In genomic region chr17:79761894-79762570, GRCh38 we compare ENCODE assay signal across 21 cellular contexts. TPM values are rescaled to one million over a fixed set of nuclear protein-coding genes. Genes with fewer than 3 reads are reported as not detected.
DNase-seq lines count a peak whose midpoint lies in the region; ATAC-seq, FAIRE-seq and TF ChIP-seq lines count a peak whose summit lies in the region.
"Had no signal": no experiment of that assay in that cellular context is flagged by ENCODE, and none has a peak within 500 bp of the region (broad histone marks: within the 10 kb centered on the region; RNA-seq: fewer than 3 reads in every experiment).

No MANE protein-coding gene starts in this region.

- no peak for TF ChIP-seq POLR2A in HepG2 (IDR thresholded peaks at IDR 0.05; ENCODE audit: insufficient read depth in 1 of 2, low read depth in 2 of 2, low read length in 2 of 2)

- no peak overlapping the region for H3K9ac ChIP-seq in HepG2 (ENCODE audit: insufficient read depth, low read depth, low read length)

- H3K4me1 ChIP-seq in right atrium auricular region: no peaks in the 10 kb centered on the region
- peaks cover 56% of the 10 kb centered on the region for H3K4me1 ChIP-seq in HepG2 (ENCODE audit: insufficient read depth, low read length)
- H3K4me1 ChIP-seq in ascending aorta: no peaks in the 10 kb centered on the region
- H3K4me1 ChIP-seq: HAP-1 had no signal

- H3K9me3 ChIP-seq in right atrium auricular region: no peaks in the 10 kb centered on the region
- H3K9me3 ChIP-seq in HepG2 (ENCODE audit: low read length): no peaks in the 10 kb centered on the region
- no peaks in the 10 kb centered on the region for H3K9me3 ChIP-seq in ascending aorta
- H3K9me3 ChIP-seq: HAP-1 had no signal

- H3K79me2 ChIP-seq in HepG2 (ENCODE audit: insufficient read depth, low read length): no peaks in the 10 kb centered on the region

- H3K27ac ChIP-seq in right atrium auricular region: no peak overlapping the region
- H3K27ac ChIP-seq in HepG2 (ENCODE audit: extremely low read length, insufficient read depth, low read length): no peak overlapping the region
- no peak overlapping the region for H3K27ac ChIP-seq in ascending aorta

- no peak overlapping the region for H3K4me3 Mint-ChIP-seq in immature natural killer cell
- H3K4me3 Mint-ChIP-seq: B cell had no signal

- POLR2A ChIA-PET in HepG2 (lab: Yijun Ruan, JAX): no interaction called here

- intact Hi-C loops in Right ventricle myocardium inferior (cut with DNase I): no loop called here
- intact Hi-C loops in HepG2 (cut with micrococcal nuclease; ENCODE audit: unreplicated experiment): no loop called here
- intact Hi-C loops in posterior vena cava (cut with DNase I): no loop called here
- intact Hi-C loops in ascending aorta (cut with DNase I): no loop called here

- no TSS peak for BruUV-seq in HepG2 (replicated peaks; lab: Mats Ljungman, UMichigan)

- no peaks in the 10 kb centered on the region for H4K20me1 ChIP-seq in HepG2 (ENCODE audit: insufficient read depth, low read length)

- WGBS in HepG2 (ENCODE audit: low lambda C conversion rate): 88% methylated on average over 18 of the region's 18 CpGs

- H3K36me3 ChIP-seq in right atrium auricular region: no peaks in the 10 kb centered on the region
- H3K36me3 ChIP-seq in HepG2 (replicated peaks in 1 of 2; ENCODE audit: control insufficient read depth in 1 of 2, insufficient read depth in 2 of 2, low read length in 2 of 2): no peaks in the 10 kb centered on the region
- H3K36me3 ChIP-seq in ascending aorta: no peaks in the 10 kb centered on the region
- H3K36me3 ChIP-seq: HAP-1 had no signal

- no peak overlapping the region for H3K4me2 ChIP-seq in HepG2 (ENCODE audit: low read depth, low read length)

- H3K36me3 Mint-ChIP-seq in immature natural killer cell: no peaks in the 10 kb centered on the region
- H3K36me3 Mint-ChIP-seq: CD4-positive, CD25-positive, alpha-beta regulatory T cell had no signal

- DNase-seq in Right ventricle myocardium inferior (ENCODE audit: missing footprints) (peak; percentile 0), right atrium auricular region (ENCODE audit: low spot score) (no peak), NCI-H1694 treated with DMSO at 0.1 percent for 48 hours (lab: John Stamatoyannopoulos, UW) (peak; percentile 38), HepG2 (ENCODE audit: low spot score) (no peak), posterior vena cava (ENCODE audit: low spot score) (peak; percentile 70), ascending aorta (ENCODE audit: low spot score in 2 of 2) (no peak), immature natural killer cell (no peak)
- DNase-seq in activated CD8-positive, alpha-beta memory T cell treated with anti-CD3 and anti-CD28 coated beads for 24 hours: no peak
- DNase-seq: CD4-positive, CD25-positive, alpha-beta regulatory T cell; DMS79 treated with DMSO at 0.1 percent for 48 hours; MM.1S; NCI-H1048; NCI-H1417 treated with DMSO at 0.1 percent for 48 hours; NCI-H2029 treated with DMSO at 0.1 percent for 48 hours; NCI-H446 treated with DMSO at 0.1 percent for 48 hours; NCI-H526 treated with DMSO at 0.1 percent for 48 hours; SHP77 had no signal

- H2AFZ ChIP-seq in HepG2 (ENCODE audit: low read length): no peak overlapping the region

- H3K27ac Mint-ChIP-seq in immature natural killer cell: no peak overlapping the region
- H3K27ac Mint-ChIP-seq: B cell; CD4-positive, CD25-positive, alpha-beta regulatory T cell had no signal

- H3K4me3 ChIP-seq in right atrium auricular region (no peak overlapping the region), HepG2 (replicated peaks in 1 of 3; ENCODE audit: insufficient read depth in 1 of 3, low read depth in 2 of 3, low read length in 3 of 3) (no peak overlapping the region), ascending aorta (no peak overlapping the region)
- H3K4me3 ChIP-seq: HAP-1, K562 had no signal

- TF ChIP-seq RAD21 in HepG2 (CRISPR knock-in tag; IDR thresholded peaks at IDR 0.05): no peak

- no peak for TF ChIP-seq CTCF in right atrium auricular region (IDR thresholded peaks at IDR 0.05)
- TF ChIP-seq CTCF in HepG2 (CRISPR knock-in tag; IDR thresholded peaks at IDR 0.05): no peak
- TF ChIP-seq CTCF in ascending aorta (IDR thresholded peaks at IDR 0.05): no peak

- no peaks in the 10 kb centered on the region for H3K9me3 Mint-ChIP-seq in immature natural killer cell
- H3K9me3 Mint-ChIP-seq: CD4-positive, CD25-positive, alpha-beta regulatory T cell had no signal

- FAIRE-seq in HepG2 (lab: Jason Lieb, UNC): no peak
- FAIRE-seq: A204.1, K562 had no signal

- no peaks in the 10 kb centered on the region for H3K4me1 Mint-ChIP-seq in immature natural killer cell
- H3K4me1 Mint-ChIP-seq: B cell had no signal

- no peaks in the 10 kb centered on the region for H3K27me3 ChIP-seq in right atrium auricular region
- H3K27me3 ChIP-seq in HepG2 (ENCODE audit: control insufficient read depth in 1 of 2, insufficient read depth in 2 of 2, low read length in 2 of 2): no peaks in the 10 kb centered on the region; a peak in 1 of 5 replicates
- no peaks in the 10 kb centered on the region for H3K27me3 ChIP-seq in ascending aorta

- peaks cover 0 to 6% (median 4%) of the 10 kb centered on the region in 3 donors for H3K27me3 Mint-ChIP-seq in immature natural killer cell (ENCODE audit: low read depth in 3 of 3)

- CTCF ChIA-PET in HepG2 (lab: Yijun Ruan, JAX; ENCODE audit: low intra/inter-chr PET ratio, low total read pairs): no interaction called here

- in situ Hi-C loops in HepG2 (cut with HindIII; ENCODE audit: extremely low pct_ligation_motif_present, low pct_unique_long_range_greater_than_20kb): no loop called here

- ATAC-seq in Right ventricle myocardium inferior (no peak), HepG2 (no peak)

- no peak for TF ChIP-seq EP300 in HepG2 (IDR thresholded peaks at IDR 0.05; ENCODE audit: low read depth in 2 of 2, low read length in 2 of 2)
- TF ChIP-seq EP300 in HepG2 (CRISPR knock-in tag; IDR thresholded peaks at IDR 0.05; ENCODE audit: borderline replicate concordance): no peak

RNA-seq across cellular contexts. Expression of gene CBX2, which starts 15.9 kb away (rescaled TPM):
- total RNA-seq in Right ventricle myocardium inferior: 4.2 TPM
- total RNA-seq in right atrium auricular region: 1 to 10 TPM; 1.0 to 1.7 TPM
- 13.0 and 14.5 TPM in 2 replicates for total RNA-seq in HepG2 (2016; rRNA removed; fragmentation: Illumina TruSeq; extraction: Trizol)
- 6.8 and 7.5 TPM in 2 replicates for total RNA-seq in HepG2 (2016; cell fraction: cytosol; rRNA removed; fragmentation: Illumina TruSeq; extraction: Trizol; ENCODE audit: low read depth)
- 11.8 and 15.7 TPM in 2 replicates for total RNA-seq in HepG2 (2016; cell fraction: insoluble cytoplasmic fraction; rRNA removed; fragmentation: Illumina TruSeq; extraction: Trizol)
- 9.1 and 10.9 TPM in 2 replicates for total RNA-seq in HepG2 (2016; cell fraction: membrane; rRNA removed; fragmentation: Illumina TruSeq; extraction: Trizol)
- total RNA-seq in HepG2 (2016; cell fraction: nucleus; rRNA removed; fragmentation: Illumina TruSeq; extraction: Trizol): 11.8 and 14.3 TPM in 2 replicates
- 31.1 and 40.2 TPM in 2 replicates for polyA plus RNA-seq in HepG2 (2011; rRNA removed)
- 25.9 and 34.2 TPM in 2 replicates for polyA plus RNA-seq in HepG2 (2011; cell fraction: cytosol; rRNA removed)
- polyA plus RNA-seq in HepG2 (2011; cell fraction: nucleus; rRNA removed): 90.7 and 95.7 TPM in 2 replicates
- 41.2 and 46.2 TPM in 2 replicates for polyA plus RNA-seq in HepG2 (2012)
- polyA plus RNA-seq in HepG2 (2016; cell fraction: cytosol; fragmentation: Illumina TruSeq; extraction: Trizol; ENCODE audit: low read depth): 4.2 and 5.6 TPM in 2 replicates
- 9.1 and 12.0 TPM in 2 replicates for polyA plus RNA-seq in HepG2 (2016; cell fraction: insoluble cytoplasmic fraction; fragmentation: Illumina TruSeq; extraction: Trizol; ENCODE audit: low read depth)
- 3.9 and 6.0 TPM in 2 replicates for polyA plus RNA-seq in HepG2 (2016; cell fraction: membrane; fragmentation: Illumina TruSeq; extraction: Trizol; ENCODE audit: low read depth)
- 18.6 and 21.1 TPM in 2 replicates for polyA plus RNA-seq in HepG2 (2016; cell fraction: nucleus; fragmentation: Illumina TruSeq; extraction: Trizol; ENCODE audit: insufficient read depth, low read depth)
- polyA minus RNA-seq in HepG2 (2011; rRNA and poly(A)+ RNA removed; ENCODE audit: low replicate concordance): 42.9 and 69.2 TPM in 2 replicates
- 31.2 and 31.6 TPM in 2 replicates for polyA minus RNA-seq in HepG2 (2011; cell fraction: cytosol; rRNA and poly(A)+ RNA removed)
- 17.8 and 22.4 TPM in 2 replicates for polyA minus RNA-seq in HepG2 (2011; cell fraction: nucleus; rRNA and poly(A)+ RNA removed)
- 1 to 10 TPM; 1.6 to 1.8 TPM for total RNA-seq in posterior vena cava
- 4.6 TPM for total RNA-seq in ascending aorta
- under 1 TPM in 1 of 3 donors, not detected in 2; 0.33 TPM for polyA plus RNA-seq in immature natural killer cell

RNA-seq across cellular contexts. Expression of gene ENPP7, which starts 31.3 kb away (rescaled TPM):
- total RNA-seq in Right ventricle myocardium inferior (not detected), right atrium auricular region (not detected), HepG2 (2016; rRNA removed; fragmentation: Illumina TruSeq; extraction: Trizol) (0.76 and 2.2 TPM in 2 replicates), posterior vena cava (not detected), ascending aorta (2.2 TPM)
- total RNA-seq in HepG2 (2016; cell fraction: cytosol; rRNA removed; fragmentation: Illumina TruSeq; extraction: Trizol; ENCODE audit: low read depth): 0.30 TPM in 1 of 2 replicates, not detected in the other
- 0.54 and 2.3 TPM in 2 replicates for total RNA-seq in HepG2 (2016; cell fraction: insoluble cytoplasmic fraction; rRNA removed; fragmentation: Illumina TruSeq; extraction: Trizol)
- total RNA-seq in HepG2 (2016; cell fraction: membrane; rRNA removed; fragmentation: Illumina TruSeq; extraction: Trizol): 0.28 and 0.41 TPM in 2 replicates
- total RNA-seq in HepG2 (2016; cell fraction: nucleus; rRNA removed; fragmentation: Illumina TruSeq; extraction: Trizol): 3.2 and 3.4 TPM in 2 replicates
- polyA plus RNA-seq in HepG2 (2011; rRNA removed) (1.1 and 2.2 TPM in 2 replicates), immature natural killer cell (under 1 TPM in 2 of 3 donors, not detected in 1; 0.16 to 0.22 TPM)
- 1.2 and 1.3 TPM in 2 replicates for polyA plus RNA-seq in HepG2 (2011; cell fraction: cytosol; rRNA removed)
- polyA plus RNA-seq in HepG2 (2011; cell fraction: nucleus; rRNA removed): 5.5 and 5.6 TPM in 2 replicates
- 1.7 and 2.5 TPM in 2 replicates for polyA plus RNA-seq in HepG2 (2012)
- 0.20 and 0.24 TPM in 2 replicates for polyA plus RNA-seq in HepG2 (2016; cell fraction: cytosol; fragmentation: Illumina TruSeq; extraction: Trizol; ENCODE audit: low read depth)
- polyA plus RNA-seq in HepG2 (2016; cell fraction: insoluble cytoplasmic fraction; fragmentation: Illumina TruSeq; extraction: Trizol; ENCODE audit: low read depth): 0.19 and 0.36 TPM in 2 replicates
- 0.15 and 0.29 TPM in 2 replicates for polyA plus RNA-seq in HepG2 (2016; cell fraction: membrane; fragmentation: Illumina TruSeq; extraction: Trizol; ENCODE audit: low read depth)
- polyA plus RNA-seq in HepG2 (2016; cell fraction: nucleus; fragmentation: Illumina TruSeq; extraction: Trizol; ENCODE audit: insufficient read depth, low read depth): 1.4 and 2.3 TPM in 2 replicates
- 6.6 TPM in 1 of 2 replicates, not detected in the other for polyA minus RNA-seq in HepG2 (2011; rRNA and poly(A)+ RNA removed; ENCODE audit: low replicate concordance)
- 0.79 and 1.1 TPM in 2 replicates for polyA minus RNA-seq in HepG2 (2011; cell fraction: cytosol; rRNA and poly(A)+ RNA removed)
- 10.6 and 12.7 TPM in 2 replicates for polyA minus RNA-seq in HepG2 (2011; cell fraction: nucleus; rRNA and poly(A)+ RNA removed)
- total RNA-seq: CD4-positive, CD25-positive, alpha-beta regulatory T cell; K562 had no signal
- polyA plus RNA-seq: K562 had no signal

RNA-seq across cellular contexts. Expression of gene CBX8, which starts 34.8 kb away (rescaled TPM):
- total RNA-seq in Right ventricle myocardium inferior: 5.3 TPM
- total RNA-seq in right atrium auricular region: 1 to 10 TPM; 2.7 to 3.0 TPM
- 12.0 and 12.6 TPM in 2 replicates for total RNA-seq in HepG2 (2016; rRNA removed; fragmentation: Illumina TruSeq; extraction: Trizol)
- 1.3 and 2.4 TPM in 2 replicates for total RNA-seq in HepG2 (2016; cell fraction: cytosol; rRNA removed; fragmentation: Illumina TruSeq; extraction: Trizol; ENCODE audit: low read depth)
- total RNA-seq in HepG2 (2016; cell fraction: insoluble cytoplasmic fraction; rRNA removed; fragmentation: Illumina TruSeq; extraction: Trizol): 12.8 and 13.5 TPM in 2 replicates
- total RNA-seq in HepG2 (2016; cell fraction: membrane; rRNA removed; fragmentation: Illumina TruSeq; extraction: Trizol): 4.8 and 5.6 TPM in 2 replicates
- 5.7 and 8.6 TPM in 2 replicates for total RNA-seq in HepG2 (2016; cell fraction: nucleus; rRNA removed; fragmentation: Illumina TruSeq; extraction: Trizol)
- polyA plus RNA-seq in HepG2 (2011; rRNA removed): 0.34 and 0.76 TPM in 2 replicates
- polyA plus RNA-seq in HepG2 (2011; cell fraction: cytosol; rRNA removed): 0.72 and 0.99 TPM in 2 replicates
- 3.4 and 5.0 TPM in 2 replicates for polyA plus RNA-seq in HepG2 (2011; cell fraction: nucleus; rRNA removed)
- 7.4 and 7.7 TPM in 2 replicates for polyA plus RNA-seq in HepG2 (2012)
- 0.54 and 0.80 TPM in 2 replicates for polyA plus RNA-seq in HepG2 (2016; cell fraction: cytosol; fragmentation: Illumina TruSeq; extraction: Trizol; ENCODE audit: low read depth)
- 10.9 and 11.0 TPM in 2 replicates for polyA plus RNA-seq in HepG2 (2016; cell fraction: insoluble cytoplasmic fraction; fragmentation: Illumina TruSeq; extraction: Trizol; ENCODE audit: low read depth)
- 1.4 TPM in 2 replicates for polyA plus RNA-seq in HepG2 (2016; cell fraction: membrane; fragmentation: Illumina TruSeq; extraction: Trizol; ENCODE audit: low read depth)
- 15.7 and 18.7 TPM in 2 replicates for polyA plus RNA-seq in HepG2 (2016; cell fraction: nucleus; fragmentation: Illumina TruSeq; extraction: Trizol; ENCODE audit: insufficient read depth, low read depth)
- polyA minus RNA-seq in HepG2 (2011; rRNA and poly(A)+ RNA removed; ENCODE audit: low replicate concordance): 1.2 and 1.6 TPM in 2 replicates
- 1.8 and 1.9 TPM in 2 replicates for polyA minus RNA-seq in HepG2 (2011; cell fraction: cytosol; rRNA and poly(A)+ RNA removed)
- 0.77 and 0.87 TPM in 2 replicates for polyA minus RNA-seq in HepG2 (2011; cell fraction: nucleus; rRNA and poly(A)+ RNA removed)
- total RNA-seq in posterior vena cava: 1 to 10 TPM; 4.4 to 5.1 TPM
- total RNA-seq in ascending aorta: 1.1 TPM
- polyA plus RNA-seq in immature natural killer cell: 1 to 10 TPM in 2 of 3 donors, not detected in 1; 1.4 to 2.5 TPM

Comparison
In these comparisons a context has a peak if more than half of its experiments do, and no peak if none do; other contexts are left out.
1. DNase-seq: peak in Right ventricle myocardium inferior (single experiment), NCI-H1694 treated with DMSO at 0.1 percent for 48 hours (single experiment) and posterior vena cava (single experiment); none in right atrium auricular region (single experiment), HepG2 (single experiment), ascending aorta (0 of 2), activated CD8-positive, alpha-beta memory T cell treated with anti-CD3 and anti-CD28 coated beads for 24 hours (single experiment) and immature natural killer cell (0 of 3).